22 cellular contexts compared by ENCODE assay signal in genomic region chr2:25176138-25176537, GRCh38. TPM values are rescaled to one million over a fixed set of nuclear protein-coding genes. Genes with fewer than 3 reads are reported as not detected.
"Had no signal": no experiment of that assay in that cellular context is flagged by ENCODE, and none has a peak within 500 bp of the region (broad histone marks: within the 10 kb centered on the region; RNA-seq: fewer than 3 reads in every experiment).

No MANE protein-coding gene starts in this region.

- H3K27me3 ChIP-seq: testis had no signal

- ATAC-seq: effector memory CD8-positive, alpha-beta T cell; gastroesophageal sphincter; left lobe of liver; mucosa of descending colon; naive thymus-derived CD8-positive, alpha-beta T cell; stimulated activated naive B cell treated with anti-CD40 and anti-IgM and Interleukin-4, amounts not matched to agents 10 μg/mL and 1 μg/mL and 100 μg/mL, for 72 hours; stimulated activated naive CD8-positive, alpha-beta T cell treated with anti-CD3 and anti-CD28 coated beads, Interleukin-15, amount 100 ng/mL, for 72 hours had no signal

- H3K4me1 ChIP-seq: esophagus muscularis mucosa, gastroesophageal sphincter, sigmoid colon, testis, transverse colon had no signal

- H3K4me3 ChIP-seq: esophagus muscularis mucosa, gastroesophageal sphincter, mucosa of descending colon, sigmoid colon, skin epidermis, testis, transverse colon had no signal

- DNase-seq: effector memory CD8-positive, alpha-beta T cell; glutamatergic neuron; islet precursor cell; mammary epithelial cell; mucosa of descending colon; naive thymus-derived CD8-positive, alpha-beta T cell; posterior cingulate gyrus; stimulated activated CD4-positive, alpha-beta T cell treated with anti-CD3 and anti-CD28 coated beads, Interleukin-2, amount 100 ng/mL, for 24 hours; stimulated activated CD4-positive, alpha-beta T cell treated with anti-CD3 and anti-CD28 coated beads, Interleukin-4, amount 100 ng/mL, for 4 hours; stimulated activated naive B cell treated with anti-CD40 and anti-IgM and Interleukin-4, amounts not matched to agents 10 μg/mL and 1 μg/mL and 100 μg/mL, for 72 hours; stimulated activated naive CD8-positive, alpha-beta T cell treated with anti-CD3 and anti-CD28 coated beads, Interleukin-15, amount 100 ng/mL, for 72 hours; testis; transverse colon had no signal

- H3K9me3 ChIP-seq: esophagus muscularis mucosa, gastroesophageal sphincter, mucosa of descending colon, sigmoid colon, testis, transverse colon had no signal

- H3K27ac ChIP-seq: epithelial cell of prostate, esophagus muscularis mucosa, gastroesophageal sphincter, sigmoid colon, skin epidermis, testis, transverse colon had no signal

- H3K36me3 ChIP-seq: esophagus muscularis mucosa, gastroesophageal sphincter, sigmoid colon, transverse colon had no signal

RNA-seq across cellular contexts. Expression of gene POMC, which starts 7.8 kb away (rescaled TPM):
- total RNA-seq: fibroblast of villous mesenchyme, osteocyte had no signal
- polyA plus RNA-seq: mammary epithelial cell, neural cell had no signal
